20 cellular contexts compared by ENCODE assay signal in genomic region chr4:13989496-13989895, GRCh38.
DNase-seq lines count a peak whose midpoint lies in the region; ATAC-seq and TF ChIP-seq lines count a peak whose summit lies in the region.
"Had no signal": no experiment of that assay in that cellular context is flagged by ENCODE, and none has a peak within 500 bp of the region (broad histone marks: within the 10 kb centered on the region; RNA-seq: fewer than 3 reads in every experiment).

No MANE protein-coding gene starts in this region.

- no peaks in the 10 kb centered on the region for H3K36me3 ChIP-seq in Caco-2 (ENCODE audit: control insufficient read depth, insufficient read depth, low read length)
- no peaks in the 10 kb centered on the region for H3K36me3 ChIP-seq in transverse colon
- H3K36me3 ChIP-seq: gastroesophageal sphincter, left lung, prostate gland, stomach had no signal

- TF ChIP-seq CTCF in epithelial cell of esophagus (IDR thresholded peaks at IDR 0.05; ENCODE audit: insufficient read depth, low read depth, low read length, missing control alignments) (no peak), osteocyte (IDR thresholded peaks at IDR 0.05) (no peak), Caco-2 (IDR thresholded peaks at IDR 0.05; ENCODE audit: insufficient read depth in 1 of 2, low read depth in 1 of 2, low read length in 1 of 2, severe bottlenecking in 1 of 2, unreplicated experiment in 1 of 2) (no peak), transverse colon (IDR thresholded peaks at IDR 0.05) (no peak)

- peak overlapping the region in 1 of 4 donors; percentile 54 for H3K27ac ChIP-seq in transverse colon
- H3K27ac ChIP-seq: left lung, prostate gland, stomach had no signal

- H3K4me3 ChIP-seq in epithelial cell of esophagus (ENCODE audit: low read length) = no peak overlapping the region
- no peak overlapping the region for H3K4me3 ChIP-seq in Caco-2 (ENCODE audit: low read depth, low read length)
- no peak overlapping the region for H3K4me3 ChIP-seq in transverse colon
- H3K4me3 ChIP-seq: gastroesophageal sphincter, left lung, prostate gland, stomach had no signal

- H3K9me3 ChIP-seq in Caco-2 (no peaks in the 10 kb centered on the region), transverse colon (no peaks in the 10 kb centered on the region)
- H3K9me3 ChIP-seq: gastroesophageal sphincter, left lung, prostate gland, stomach had no signal

- no peaks in the 10 kb centered on the region for H3K36me3 Mint-ChIP-seq in osteocyte (ENCODE audit: unreplicated experiment)
- no peaks in the 10 kb centered on the region for H3K36me3 Mint-ChIP-seq in Caco-2 (ENCODE audit: insufficient read depth, unreplicated experiment)
- H3K36me3 Mint-ChIP-seq: activated naive CD8-positive, alpha-beta T cell treated with anti-CD3 and anti-CD28 coated beads for 36 hours had no signal

- TF ChIP-seq EP300 in transverse colon (IDR thresholded peaks at IDR 0.05; ENCODE audit: low read depth) = no peak

- intact Hi-C loops in Caco-2 (cut with micrococcal nuclease; ENCODE audit: unreplicated experiment) (no loop called here), transverse colon (cut with DNase I; ENCODE audit: low total_unique reads) (no loop called here)

- no peaks in the 10 kb centered on the region for H3K27me3 Mint-ChIP-seq in osteocyte (ENCODE audit: unreplicated experiment)
- no peaks in the 10 kb centered on the region for H3K27me3 Mint-ChIP-seq in Caco-2 (ENCODE audit: insufficient read depth, unreplicated experiment)

- CTCF ChIA-PET in Caco-2 (lab: Charles Lee) = no interaction called here

- H3K4me1 Mint-ChIP-seq in osteocyte (ENCODE audit: unreplicated experiment) (peaks cover 97% of the 10 kb centered on the region), Caco-2 (ENCODE audit: low read depth, unreplicated experiment) (no peaks in the 10 kb centered on the region)
- H3K4me1 Mint-ChIP-seq: activated naive CD8-positive, alpha-beta T cell treated with anti-CD3 and anti-CD28 coated beads for 36 hours had no signal

- POLR2A ChIA-PET in Caco-2 (lab: Charles Lee) = no interaction called here

- 73 to 78% methylated on average over 1 to 6 of the region's 6 CpGs for WGBS in transverse colon (ENCODE audit: low coverage in 1 of 2), 2 donors

- BruUV-seq in Caco-2 (replicated peaks; lab: Mats Ljungman, UMichigan) = no TSS peak

- H3K4me3 Mint-ChIP-seq in osteocyte (ENCODE audit: unreplicated experiment) (peak overlapping the region; percentile 33), Caco-2 (ENCODE audit: unreplicated experiment) (no peak overlapping the region)
- H3K4me3 Mint-ChIP-seq: activated naive CD8-positive, alpha-beta T cell treated with anti-CD3 and anti-CD28 coated beads for 36 hours had no signal

- in situ Hi-C loops in transverse colon (cut with MboI; ENCODE audit: low pct_ligation_motif_present in 1 of 4, low pct_unique_long_range_greater_than_20kb in 1 of 4, low sequenced_read_pairs in 3 of 4) = no loop called here

- no peak for TF ChIP-seq POLR2A in transverse colon (IDR thresholded peaks at IDR 0.05)

- H3K27ac Mint-ChIP-seq in osteocyte (ENCODE audit: unreplicated experiment) = peak overlapping the region; percentile 88
- H3K27ac Mint-ChIP-seq in Caco-2 (ENCODE audit: unreplicated experiment) = no peak overlapping the region
- H3K27ac Mint-ChIP-seq: activated naive CD8-positive, alpha-beta T cell treated with anti-CD3 and anti-CD28 coated beads for 36 hours had no signal

- no peak for ATAC-seq in HG02610 (IDR thresholded peaks at IDR 0.05; ENCODE audit: unreplicated experiment)

- peaks cover 15% of the 10 kb centered on the region for H3K4me1 ChIP-seq in Caco-2
- peaks cover 0 to 4% (median 0%) of the 10 kb centered on the region in 4 donors for H3K4me1 ChIP-seq in transverse colon
- H3K4me1 ChIP-seq: gastroesophageal sphincter, prostate gland had no signal

- H3K9me3 Mint-ChIP-seq in osteocyte (ENCODE audit: unreplicated experiment) (no peaks in the 10 kb centered on the region), Caco-2 (ENCODE audit: unreplicated experiment) (peaks cover 8% of the 10 kb centered on the region)
- H3K9me3 Mint-ChIP-seq: activated naive CD8-positive, alpha-beta T cell treated with anti-CD3 and anti-CD28 coated beads for 36 hours had no signal

- H3K27me3 ChIP-seq in Caco-2 (replicated peaks; ENCODE audit: control insufficient read depth, insufficient read depth, low read length) = no peaks in the 10 kb centered on the region
- no peaks in the 10 kb centered on the region for H3K27me3 ChIP-seq in transverse colon
- H3K27me3 ChIP-seq: gastroesophageal sphincter, left lung, stomach had no signal

- DNase-seq in EH (ENCODE audit: low read depth) = peak; percentile 65
- DNase-seq in RPMI7951 (ENCODE audit: low read depth) = peak; percentile 93
- peak; percentile 36 for DNase-seq in epithelial cell of esophagus (ENCODE audit: low read depth)
- no peak for DNase-seq in osteocyte (ENCODE audit: extremely low spot score, unreplicated experiment)
- no peak for DNase-seq in Caco-2
- DNase-seq in NCI-H2227 treated with DMSO at 0.1 percent for 48 hours (lab: John Stamatoyannopoulos, UW) = no peak
- no peak for DNase-seq in transverse colon
- DNase-seq: activated CD4-positive, alpha-beta T cell treated with anti-CD3 and anti-CD28 coated beads, Interleukin-2, amount 50 U/mL, for 48 hours; activated naive CD8-positive, alpha-beta T cell treated with anti-CD3 and anti-CD28 coated beads for 36 hours; activated T-cell treated with anti-CD3 and anti-CD28 coated beads, Interleukin-2, amount 50 U/mL, for 1 hour; AML-193; central memory CD4-positive, alpha-beta T cell; left lung; NCI-H2081 treated with DMSO at 0.1 percent for 48 hours; NCI-H748 treated with DMSO at 0.1 percent for 48 hours; stomach; SW 1271 had no signal

Comparison
In these comparisons a context has a peak if more than half of its experiments do, and no peak if none do; other contexts are left out.
1. DNase-seq: peak in EH (single experiment), RPMI7951 (single experiment) and epithelial cell of esophagus (single experiment); none in osteocyte (single experiment), Caco-2 (0 of 2), NCI-H2227 treated with DMSO at 0.1 percent for 48 hours (single experiment) and transverse colon (single experiment).